20 cellular contexts compared by ENCODE assay signal in the genomic region with DNA sequence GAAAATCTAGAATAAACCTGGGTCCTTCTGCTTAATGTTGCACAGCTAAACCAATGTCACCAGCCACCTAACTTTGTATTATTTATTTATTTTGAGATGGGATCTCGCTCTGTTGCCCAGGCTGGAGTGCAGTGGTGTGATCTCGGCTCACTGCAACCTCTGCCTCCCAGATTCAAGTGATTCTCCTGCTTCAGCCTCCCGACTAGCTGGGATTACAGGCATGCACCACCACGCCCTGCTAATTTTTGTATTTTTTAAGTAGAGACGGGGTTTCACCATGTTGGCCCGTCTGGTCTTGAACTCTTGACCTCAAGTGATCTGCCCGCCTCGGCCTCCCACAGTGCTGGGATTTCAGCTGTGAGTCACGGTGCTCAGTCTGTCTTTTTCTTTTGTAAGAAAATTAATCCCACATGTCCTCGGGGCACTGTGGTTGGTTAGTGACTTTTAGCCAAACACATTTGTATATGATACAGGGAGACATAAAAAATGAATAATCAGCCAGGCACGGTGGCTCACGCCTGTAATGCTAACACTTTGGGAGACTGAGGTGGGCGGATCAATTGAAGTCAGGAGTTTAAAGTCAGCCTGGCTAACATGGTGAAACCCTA. TPM values are rescaled to one million over a fixed set of nuclear protein-coding genes. Genes with fewer than 3 reads are reported as not detected.
DNase-seq lines count a peak whose midpoint lies in the region; TF ChIP-seq lines count a peak whose summit lies in the region.
"Not testable (repeated sequence)": the region's sequence is repeated elsewhere in the genome, so short reads cannot be mapped to it uniquely, and the experiment has no call there.
"Had no signal": no experiment of that assay in that cellular context is flagged by ENCODE, and none has a peak within 500 bp of the region (broad histone marks: within the 10 kb centered on the region; RNA-seq: fewer than 3 reads in every experiment).

No MANE protein-coding gene starts in this region.

- H4K20me1 ChIP-seq in osteoblast (ENCODE audit: insufficient read depth, low read length) = not testable (repeated sequence)

- not testable (repeated sequence) for H3K4me1 Mint-ChIP-seq in chondrocyte (ENCODE audit: low read depth)

- peaks cover 19% of the 10 kb centered on the region for H3K9me3 Mint-ChIP-seq in chondrocyte (ENCODE audit: low read depth)

- peaks cover 20% of the 10 kb centered on the region for H3K27me3 ChIP-seq in osteoblast (ENCODE audit: insufficient read depth, low read length)

- H2AFZ ChIP-seq in osteoblast (ENCODE audit: low read length) = not testable (repeated sequence)

- peaks cover 13% of the 10 kb centered on the region for H3K27me3 Mint-ChIP-seq in chondrocyte (ENCODE audit: low read depth)

- POLR2A ChIA-PET in AG04449 (lab: Yijun Ruan, JAX); RWPE1 (lab: Yijun Ruan, JAX; ENCODE audit: low non-redundant PET): not testable (repeated sequence)

- peaks cover 13% of the 10 kb centered on the region for H3K36me3 Mint-ChIP-seq in chondrocyte (ENCODE audit: low read depth)

- not testable (repeated sequence) for H3K4me2 ChIP-seq in osteoblast (ENCODE audit: insufficient read depth, low read length)

- not testable (repeated sequence) for H3K9me3 ChIP-seq in osteoblast (ENCODE audit: low read depth, low read length)

- TF ChIP-seq CTCF in AG04449 (IDR thresholded peaks at IDR 0.05; ENCODE audit: insufficient read depth, low read length, missing control alignments); RWPE1 (conservative IDR thresholded peaks at IDR 0.05; ENCODE audit: low read depth); chondrocyte (IDR thresholded peaks at IDR 0.05); osteoblast (IDR thresholded peaks at IDR 0.05; ENCODE audit: extremely low read depth, low read depth, low read length): not testable (repeated sequence)

- CTCF ChIA-PET in AG04449 (lab: Yijun Ruan, JAX) (interaction anchor here (1.0 to 1.2 kb wide), 2 partner anchors 11 to 16 kb away, joined by 3 to 4 read pairs; no protein-coding TSS in a partner anchor), RWPE1 (lab: Yijun Ruan, JAX) (interaction anchor here (0.6 kb wide), 1 partner anchor 17 kb away, joined by 4 read pairs; no protein-coding TSS in a partner anchor)

- H3K4me1 ChIP-seq in osteoblast (ENCODE audit: insufficient read depth, low read length) = peaks cover 21% of the 10 kb centered on the region

- not testable (repeated sequence) for H3K4me3 ChIP-seq in AG04449 (ENCODE audit: low read depth, low read length); osteoblast (ENCODE audit: insufficient read depth, low read length)

- peak; percentile 81 for DNase-seq in AG04449 (ENCODE audit: low read depth, low spot score)
- DNase-seq in ELR (ENCODE audit: low read depth) = peak; percentile 95
- DNase-seq in HS-5 (ENCODE audit: low read depth) = peak; percentile 95
- peak; percentile 61 for DNase-seq in RWPE1 (ENCODE audit: low spot score)
- DNase-seq in amniotic stem cell (lab: John Stamatoyannopoulos, UW) = peak; percentile 35
- DNase-seq in chondrocyte (ENCODE audit: low spot score) = not testable (repeated sequence)
- peak; percentile 84 for DNase-seq in fibroblast of the conjunctiva (ENCODE audit: low read depth)
- peak; percentile 91 for DNase-seq in osteoblast (ENCODE audit: insufficient read length, low spot score, missing footprints)

- H3K27ac Mint-ChIP-seq in chondrocyte (ENCODE audit: unreplicated experiment) = peak overlapping the region; percentile 4

- not testable (repeated sequence) for H3K79me2 ChIP-seq in osteoblast (ENCODE audit: insufficient read depth, low read length)

- not testable (repeated sequence) for H3K4me3 Mint-ChIP-seq in chondrocyte (ENCODE audit: unreplicated experiment)

- not testable (repeated sequence) for H3K27ac ChIP-seq in RWPE1; osteoblast (ENCODE audit: low read depth, low read length)

- H3K36me3 ChIP-seq in osteoblast (ENCODE audit: insufficient read depth, low read length) = not testable (repeated sequence)

RNA-seq across cellular contexts. Expression of a gene that starts 19.4 kb away (rescaled TPM):
- 1.9 to 5.6 TPM (median 4.0 TPM) in 3 replicates for total RNA-seq in chondrocyte
- total RNA-seq in osteoblast = 3.2 and 4.3 TPM in 2 replicates

RNA-seq across cellular contexts. Expression of a gene that starts 47.3 kb away (rescaled TPM):
- total RNA-seq in chondrocyte = not detected in 3 replicates
- total RNA-seq in osteoblast = not detected in 2 replicates
- total RNA-seq: activated CD8-positive, alpha-beta T cell treated with anti-CD3 and anti-CD28 coated beads for 36 hours; breast epithelium; CD4-positive, alpha-beta T cell; endodermal cell; G401; gastrocnemius medialis; left ventricle myocardium inferior; mesothelial cell of epicardium; naive thymus-derived CD8-positive, alpha-beta T cell; osteocyte; right atrium auricular region; T-cell had no signal
